ENCODE assay signal across 9 cellular contexts in the genomic region with DNA sequence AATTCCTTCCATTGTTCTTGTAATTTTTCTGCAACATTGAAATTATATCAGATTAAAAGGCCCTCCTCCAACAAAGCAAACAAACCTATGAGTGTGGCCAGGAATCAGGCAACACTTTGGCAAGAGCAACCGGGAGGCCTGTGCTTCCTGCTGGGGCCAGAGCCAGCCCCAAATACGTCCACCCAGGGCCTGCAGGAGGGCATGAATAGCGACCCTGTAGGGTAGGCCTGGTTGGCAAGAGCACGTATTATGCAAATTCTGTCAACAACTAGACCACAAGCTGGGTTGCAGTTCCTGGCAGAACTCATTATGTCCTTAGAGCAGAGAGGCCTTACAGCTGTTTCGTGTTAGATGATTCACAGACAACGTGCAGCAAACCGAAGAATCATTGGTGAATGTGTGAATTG. TPM values are rescaled to one million over a fixed set of nuclear protein-coding genes. Genes with fewer than 3 reads are reported as not detected.
DNase-seq lines count a peak whose midpoint lies in the region; ATAC-seq lines count a peak whose summit lies in the region.
"Had no signal": no experiment of that assay in that cellular context is flagged by ENCODE, and none has a peak within 500 bp of the region (broad histone marks: within the 10 kb centered on the region; RNA-seq: fewer than 3 reads in every experiment).

No MANE protein-coding gene starts in this region.

- no peaks in the 10 kb centered on the region for H3K36me3 ChIP-seq in aorta (ENCODE audit: control insufficient read depth in 1 of 2, insufficient read depth in 2 of 2, low read length in 1 of 2)
- H3K36me3 ChIP-seq: cardiac muscle cell had no signal

- no peak overlapping the region for H3K4me3 ChIP-seq in aorta (ENCODE audit: low read length in 2 of 2)
- H3K4me3 ChIP-seq: cardiac muscle cell had no signal

- peak overlapping the region in 1 of 2 donors; percentile 83 for H3K27ac ChIP-seq in aorta (ENCODE audit: low read depth in 1 of 2, low read length in 2 of 2)

- H3K36me3 Mint-ChIP-seq in natural killer cell treated with Interleukin-12 subunit alpha and Interleukin-12 subunit beta and Interleukin-15 and Interleukin-18, amount 100 ng/mL, for 72 hours, result peaks cover 14% of the 10 kb centered on the region

- ATAC-seq in GM19324 (IDR thresholded peaks at IDR 0.05; ENCODE audit: low FRiP score, unreplicated experiment) (peak; percentile 91), HG03354 (IDR thresholded peaks at IDR 0.05; ENCODE audit: poor library complexity, severe bottlenecking, unreplicated experiment) (peak; percentile 75), aorta (ENCODE audit: low FRiP score) (peak; percentile 89)
- ATAC-seq in natural killer cell treated with Interleukin-12 subunit alpha and Interleukin-12 subunit beta and Interleukin-15 and Interleukin-18, amount 100 ng/mL, for 72 hours, result peak; percentile 88 to 95

- H3K27me3 ChIP-seq in aorta (ENCODE audit: control insufficient read depth in 1 of 2, insufficient read depth in 2 of 2, low read length in 1 of 2), result no peaks in the 10 kb centered on the region
- H3K27me3 ChIP-seq: cardiac muscle cell had no signal

- H3K4me1 Mint-ChIP-seq in natural killer cell treated with Interleukin-12 subunit alpha and Interleukin-12 subunit beta and Interleukin-15 and Interleukin-18, amount 100 ng/mL, for 72 hours (ENCODE audit: low read depth in 2 of 2), result peaks cover 61 to 67% of the 10 kb centered on the region in 2 donors

- H3K4me3 Mint-ChIP-seq in natural killer cell treated with Interleukin-12 subunit alpha and Interleukin-12 subunit beta and Interleukin-15 and Interleukin-18, amount 100 ng/mL, for 72 hours, result peak overlapping the region; percentile 95

- DNase-seq in COLO668 (lab: John Stamatoyannopoulos, UW; ENCODE audit: unreplicated experiment) (peak; percentile 76), NCI-H510A treated with DMSO at 0.1 percent for 48 hours (lab: John Stamatoyannopoulos, UW) (peak; percentile 78), activated T-cell treated with anti-CD3 and anti-CD28 coated beads for 4 hours (peak; percentile 7), fibroblast of gingiva (ENCODE audit: low read depth) (peak; percentile 100), aorta (peak; percentile 80 to 83)
- peak; percentile 91 for DNase-seq in natural killer cell treated with Interleukin-12 subunit alpha and Interleukin-12 subunit beta and Interleukin-15 and Interleukin-18, amount 100 ng/mL, for 72 hours (ENCODE audit: low spot score)

- peaks cover 6% of the 10 kb centered on the region for H3K9me3 Mint-ChIP-seq in natural killer cell treated with Interleukin-12 subunit alpha and Interleukin-12 subunit beta and Interleukin-15 and Interleukin-18, amount 100 ng/mL, for 72 hours

- H3K9me3 ChIP-seq in aorta (ENCODE audit: control insufficient read depth, low read length), result peaks cover 2% of the 10 kb centered on the region

- WGBS in aorta, 2 donors, result 3 to 5% methylated on average over 7 of the region's 7 CpGs

- H3K27ac Mint-ChIP-seq in natural killer cell treated with Interleukin-12 subunit alpha and Interleukin-12 subunit beta and Interleukin-15 and Interleukin-18, amount 100 ng/mL, for 72 hours, result peak overlapping the region; percentile 90 to 100

- peaks cover 0 to 3% of the 10 kb centered on the region in 2 donors for H3K4me1 ChIP-seq in aorta (ENCODE audit: control insufficient read depth in 1 of 2, insufficient read depth in 2 of 2, low read length in 2 of 2)

- intact Hi-C loops in aorta (cut with DNase I), result loop anchor here in 1 of 2 donors (5.0 kb wide), 1 partner anchor 35 kb away; no protein-coding TSS in a partner anchor

- H3K27me3 Mint-ChIP-seq in natural killer cell treated with Interleukin-12 subunit alpha and Interleukin-12 subunit beta and Interleukin-15 and Interleukin-18, amount 100 ng/mL, for 72 hours, result no peaks in the 10 kb centered on the region

RNA-seq across cellular contexts. Expression of a gene that starts 26.9 kb away (rescaled TPM):
- total RNA-seq in natural killer cell treated with Interleukin-12 subunit alpha and Interleukin-12 subunit beta and Interleukin-15 and Interleukin-18, amount 100 ng/mL, for 72 hours, result 100 to 1,000 TPM; 161 to 224 TPM
- total RNA-seq in aorta, result 100 to 1,000 TPM; 104 to 155 TPM
- polyA plus RNA-seq in aorta, result 100 to 1,000 TPM; 272 to 547 TPM

RNA-seq across cellular contexts. Expression of a gene that starts 50.7 kb away (rescaled TPM):
- 100 to 1,000 TPM in 1 of 2 donors, 10 to 100 TPM in 1; 99.7 to 119 TPM for total RNA-seq in natural killer cell treated with Interleukin-12 subunit alpha and Interleukin-12 subunit beta and Interleukin-15 and Interleukin-18, amount 100 ng/mL, for 72 hours
- 100 to 1,000 TPM in 1 of 2 donors, 10 to 100 TPM in 1; 83.5 to 101 TPM for total RNA-seq in aorta
- 10 to 100 TPM; 28.2 to 41.9 TPM for polyA plus RNA-seq in aorta

Comparison
In these comparisons a context has a peak if more than half of its experiments do, and no peak if none do; other contexts are left out.
1. DNase-seq: peak in every context shown above with its lines; median percentile 100 in fibroblast of gingiva; 91 in natural killer cell treated with Interleukin-12 subunit alpha and Interleukin-12 subunit beta and Interleukin-15 and Interleukin-18, amount 100 ng/mL, for 72 hours; 82 in aorta; 78 in NCI-H510A treated with DMSO at 0.1 percent for 48 hours; 76 in COLO668; 7 in activated T-cell treated with anti-CD3 and anti-CD28 coated beads for 4 hours.